ENCODE assay signal across 1 cellular context in the genomic region with DNA sequence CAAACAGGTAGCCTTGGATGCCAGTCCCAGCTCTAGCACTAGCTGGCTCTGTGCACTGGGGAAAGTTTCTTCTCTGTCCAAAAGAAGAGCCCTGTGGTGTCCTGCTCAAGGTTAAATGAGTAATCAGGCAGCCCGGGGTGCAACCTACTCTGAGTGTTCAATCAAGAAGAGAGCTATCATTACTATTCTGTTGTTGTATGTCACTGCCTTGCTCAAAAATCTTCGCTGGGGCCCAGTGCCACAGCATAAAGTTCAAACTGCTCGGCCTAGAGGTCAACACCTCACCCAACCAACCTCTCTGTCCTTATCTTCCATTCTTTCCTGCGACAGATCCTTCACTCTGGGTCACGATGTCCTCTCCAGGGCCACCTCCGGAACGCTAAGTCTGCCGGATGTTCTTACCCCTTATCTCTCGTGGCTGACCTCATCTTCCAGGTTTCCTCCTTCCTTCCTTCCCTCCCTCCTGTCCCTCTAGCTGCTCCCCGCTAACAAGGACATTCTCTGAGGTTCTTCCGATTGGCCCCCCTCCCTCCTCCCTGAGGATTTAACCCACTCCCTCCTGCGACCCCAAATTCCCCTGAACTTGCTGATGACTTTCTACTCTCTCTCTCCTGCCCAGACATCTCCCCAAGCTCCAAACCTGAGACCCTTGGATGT.
TF ChIP-seq lines count a peak whose summit lies in the region.

No MANE protein-coding gene starts in this region.

TF ChIP-seq in HepG2, 621 proteins besides CTCF, POLR2A, EP300 and RAD21:
- 0 out of 2 replicates have a peak, but pooled peaks have one; percentile 21 for TF ChIP-seq TBX2 (CRISPR knock-in tag; IDR thresholded peaks at IDR 0.05; ENCODE audit: borderline replicate concordance)
- 0 out of 2 replicates have a peak, but pooled peaks have one; percentile 25 for TF ChIP-seq ZNF501 (CRISPR knock-in tag; IDR thresholded peaks at IDR 0.05)
- 0 out of 2 replicates have a peak, but pooled peaks have one; percentile 35 for TF ChIP-seq NR2F6 (IDR thresholded peaks at IDR 0.05)
- no peak for TF ChIP-seq NR2F6 (CRISPR knock-in tag; IDR thresholded peaks at IDR 0.05)
- 0 out of 2 replicates have a peak, but pooled peaks have one; percentile 8 for TF ChIP-seq FOSL2 (CRISPR knock-in tag; IDR thresholded peaks at IDR 0.05)
- TF ChIP-seq ZSCAN22 (CRISPR knock-in tag; IDR thresholded peaks at IDR 0.05), result no peak
